1 cellular context compared by ENCODE assay signal in the genomic region with DNA sequence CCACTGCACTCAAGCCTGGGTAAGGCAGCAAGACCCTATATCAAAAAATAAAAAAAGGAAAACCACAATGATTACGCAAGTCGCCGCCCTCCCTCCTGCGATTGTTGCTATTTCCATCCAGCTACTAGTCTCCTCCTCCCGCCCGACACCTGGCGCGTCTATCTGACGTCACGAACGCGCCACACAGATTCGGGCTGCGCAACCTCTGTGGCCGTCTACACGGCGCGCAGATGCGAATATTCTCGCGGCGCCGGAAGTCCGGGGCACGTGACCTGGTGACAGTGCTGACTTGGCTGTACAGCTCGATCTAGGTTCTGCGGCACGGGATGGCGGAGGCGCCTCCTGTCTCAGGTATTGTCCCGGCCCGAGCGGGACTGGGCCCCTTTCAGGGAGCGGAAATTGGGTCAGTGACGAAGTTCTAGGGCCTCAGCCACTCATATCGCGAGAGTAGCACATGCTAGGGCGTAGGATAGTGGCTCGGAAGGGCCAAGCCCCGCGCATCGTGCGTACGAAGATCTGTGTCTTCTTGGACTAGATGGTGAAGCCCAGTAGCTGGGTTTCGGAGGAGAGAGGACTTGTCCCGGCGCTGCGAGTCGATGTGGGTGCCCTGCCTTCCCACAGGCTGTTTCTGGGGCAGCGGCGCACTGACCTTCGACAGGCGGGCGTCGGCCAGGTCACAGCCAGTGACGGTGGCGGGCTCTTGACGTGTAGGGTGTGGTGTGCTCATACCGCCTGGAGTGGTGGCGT.
TF ChIP-seq lines count a peak whose summit lies in the region.

TSS of gene NFX1 (plus strand) at position 270 of the 747 bp plus-strand sequence. CDS start at position 327, 57 bp downstream.

TF ChIP-seq in HEK293, 187 proteins besides CTCF, POLR2A, EP300 and RAD21 (continued from another document):
- TF ChIP-seq, protein P1, sequence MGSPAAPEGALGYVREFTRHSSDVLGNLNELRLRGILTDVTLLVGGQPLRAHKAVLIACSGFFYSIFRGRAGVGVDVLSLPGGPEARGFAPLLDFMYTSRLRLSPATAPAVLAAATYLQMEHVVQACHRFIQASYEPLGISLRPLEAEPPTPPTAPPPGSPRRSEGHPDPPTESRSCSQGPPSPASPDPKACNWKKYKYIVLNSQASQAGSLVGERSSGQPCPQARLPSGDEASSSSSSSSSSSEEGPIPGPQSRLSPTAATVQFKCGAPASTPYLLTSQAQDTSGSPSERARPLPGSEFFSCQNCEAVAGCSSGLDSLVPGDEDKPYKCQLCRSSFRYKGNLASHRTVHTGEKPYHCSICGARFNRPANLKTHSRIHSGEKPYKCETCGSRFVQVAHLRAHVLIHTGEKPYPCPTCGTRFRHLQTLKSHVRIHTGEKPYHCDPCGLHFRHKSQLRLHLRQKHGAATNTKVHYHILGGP (tag by site-specific recombination; IDR thresholded peaks at IDR 0.05) = no peak
- TF ChIP-seq ZNF280D (tag by site-specific recombination; IDR thresholded peaks at IDR 0.05) (no peak), OVOL3 (tag by site-specific recombination; IDR thresholded peaks at IDR 0.05) (no peak), ZNF701 (tag by site-specific recombination; IDR thresholded peaks at IDR 0.05) (no peak), SP2 (tag by site-specific recombination; IDR thresholded peaks at IDR 0.05) (peak; percentile 71), ZNF596 (tag by site-specific recombination; IDR thresholded peaks at IDR 0.05) (no peak), ZNF654 (tag by site-specific recombination; IDR thresholded peaks at IDR 0.05; ENCODE audit: low read depth) (no peak), ZNF23 (tag by site-specific recombination; IDR thresholded peaks at IDR 0.05; ENCODE audit: borderline replicate concordance) (no peak)
- TF ChIP-seq, protein P2, sequence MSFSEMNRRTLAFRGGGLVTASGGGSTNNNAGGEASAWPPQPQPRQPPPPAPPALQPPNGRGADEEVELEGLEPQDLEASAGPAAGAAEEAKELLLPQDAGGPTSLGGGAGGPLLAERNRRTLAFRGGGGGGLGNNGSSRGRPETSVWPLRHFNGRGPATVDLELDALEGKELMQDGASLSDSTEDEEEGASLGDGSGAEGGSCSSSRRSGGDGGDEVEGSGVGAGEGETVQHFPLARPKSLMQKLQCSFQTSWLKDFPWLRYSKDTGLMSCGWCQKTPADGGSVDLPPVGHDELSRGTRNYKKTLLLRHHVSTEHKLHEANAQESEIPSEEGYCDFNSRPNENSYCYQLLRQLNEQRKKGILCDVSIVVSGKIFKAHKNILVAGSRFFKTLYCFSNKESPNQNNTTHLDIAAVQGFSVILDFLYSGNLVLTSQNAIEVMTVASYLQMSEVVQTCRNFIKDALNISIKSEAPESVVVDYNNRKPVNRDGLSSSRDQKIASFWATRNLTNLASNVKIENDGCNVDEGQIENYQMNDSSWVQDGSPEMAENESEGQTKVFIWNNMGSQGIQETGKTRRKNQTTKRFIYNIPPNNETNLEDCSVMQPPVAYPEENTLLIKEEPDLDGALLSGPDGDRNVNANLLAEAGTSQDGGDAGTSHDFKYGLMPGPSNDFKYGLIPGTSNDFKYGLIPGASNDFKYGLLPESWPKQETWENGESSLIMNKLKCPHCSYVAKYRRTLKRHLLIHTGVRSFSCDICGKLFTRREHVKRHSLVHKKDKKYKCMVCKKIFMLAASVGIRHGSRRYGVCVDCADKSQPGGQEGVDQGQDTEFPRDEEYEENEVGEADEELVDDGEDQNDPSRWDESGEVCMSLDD (tag by site-specific recombination; IDR thresholded peaks at IDR 0.05) = no peak
